In the genomic region with DNA sequence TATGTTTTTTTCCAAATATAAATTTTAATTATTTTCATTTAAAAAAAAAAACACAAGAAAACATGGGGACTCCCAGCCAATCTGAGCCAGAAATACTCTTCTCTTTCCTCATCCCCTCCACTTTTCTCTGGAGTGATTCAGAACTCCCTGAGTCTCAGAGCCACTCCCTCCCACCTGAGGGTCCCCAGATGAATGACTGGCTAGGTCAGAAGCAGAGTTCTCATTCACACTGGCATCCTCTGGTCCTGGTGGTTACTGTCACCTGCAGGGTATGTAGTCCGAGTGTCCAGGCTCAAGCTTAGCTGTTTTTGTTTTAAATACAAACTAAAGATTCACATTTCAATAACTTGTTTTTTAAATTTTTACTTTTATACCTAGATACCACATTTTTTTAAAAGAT, we compare ENCODE assay signal across 4 cellular contexts. TPM values are rescaled to one million over a fixed set of nuclear protein-coding genes. Genes with fewer than 3 reads are reported as not detected.
"Had no signal": no experiment of that assay in that cellular context is flagged by ENCODE, and none has a peak within 500 bp of the region (broad histone marks: within the 10 kb centered on the region; RNA-seq: fewer than 3 reads in every experiment).

No MANE protein-coding gene starts in this region.

- H3K4me3 ChIP-seq: GM12878 had no signal

- ATAC-seq: GM12878 had no signal

- DNase-seq: GDM1, GF-D8 had no signal

RNA-seq across cellular contexts. Expression of a gene that starts 6.3 kb away (rescaled TPM):
- total RNA-seq: G401 had no signal
- polyA plus RNA-seq: GM12878 had no signal

RNA-seq across cellular contexts. Expression of a gene that starts 48.9 kb away (rescaled TPM):
- total RNA-seq: G401, GM12878 had no signal
- polyA plus RNA-seq: GM12878 had no signal
